ENCODE assay signal across 8 cellular contexts in the genomic region with DNA sequence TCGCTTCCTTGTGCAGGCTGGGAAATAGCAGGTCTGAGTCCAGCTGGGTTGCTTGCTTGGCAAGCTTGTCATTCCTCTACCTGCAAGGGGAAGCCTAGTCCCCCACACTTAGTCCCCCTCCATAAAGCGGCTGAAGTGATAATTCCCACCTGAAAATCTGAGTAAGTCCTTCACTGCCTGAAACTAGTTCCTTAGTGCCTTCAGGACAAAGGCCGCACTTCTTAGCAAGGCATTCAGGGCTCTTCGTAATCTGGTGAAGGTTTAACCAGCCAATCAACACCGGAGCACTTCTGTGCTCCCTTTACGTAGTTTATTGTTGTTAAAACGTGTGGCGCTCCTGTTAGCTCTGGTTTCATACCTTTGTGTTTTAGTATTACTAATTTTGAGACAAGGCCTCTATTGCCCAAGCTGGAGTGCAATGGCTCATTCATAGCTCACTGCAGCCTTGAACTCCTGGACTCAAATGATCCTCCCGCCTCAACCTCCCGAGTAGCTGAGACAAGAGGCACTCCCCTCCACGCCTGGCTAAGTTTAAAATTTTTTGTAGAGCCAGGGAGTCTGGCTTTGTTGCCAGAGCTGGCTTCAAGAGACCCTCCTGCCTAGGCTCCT. TPM values are rescaled to one million over a fixed set of nuclear protein-coding genes. Genes with fewer than 3 reads are reported as not detected.
DNase-seq lines count a peak whose midpoint lies in the region; ATAC-seq and TF ChIP-seq lines count a peak whose summit lies in the region.

No MANE protein-coding gene starts in this region.

- no peak for TF ChIP-seq POLR2A in IMR-90 (IDR thresholded peaks at IDR 0.05; ENCODE audit: low read depth, low read length)

- H3K9me1 ChIP-seq in IMR-90 (ENCODE audit: insufficient read depth, low read length) = 0 out of 2 replicates have a peak, but pooled peaks cover 12% of the 10 kb centered on the region

- H3K27ac Mint-ChIP-seq in CD4-positive, alpha-beta T cell = peak overlapping the region; percentile 94
- peak overlapping the region; percentile 91 to 95 for H3K27ac Mint-ChIP-seq in natural killer cell

- intact Hi-C loops in CD4-positive, alpha-beta T cell (cut with DNase I, micrococcal nuclease) = loop anchor here (2.0 to 5.0 kb wide), 5 partner anchors 21 to 52 kb away; a partner anchor contains a TSS
- intact Hi-C loops in IMR-90 (cut with micrococcal nuclease) = no loop called here
- intact Hi-C loops in colonic mucosa (cut with DNase I) = no loop called here
- intact Hi-C loops in natural killer cell (cut with micrococcal nuclease) = loop anchor here (1.0 to 2.0 kb wide), 3 partner anchors 21 to 48 kb away; a partner anchor contains a TSS

- peak overlapping the region; percentile 96 for H3K14ac ChIP-seq in IMR-90 (replicated peaks; ENCODE audit: low read depth, low read length)

- POLR2A ChIA-PET in CD4-positive, alpha-beta T cell (lab: Charles Lee) = interaction anchor here (0.9 to 2.2 kb wide), 8 partner anchors 41 to 191 kb away, joined by 3 to 7 read pairs (median 4); a partner anchor contains a TSS
- POLR2A ChIA-PET in IMR-90 (lab: Charles Lee; ENCODE audit: unreplicated experiment) = no interaction called here

- H2BK15ac ChIP-seq in IMR-90 (ENCODE audit: low read depth, low read length) = no peak overlapping the region

- DNase-seq in CD4-positive, alpha-beta T cell = no peak
- DNase-seq in IMR-90 (no peak), colonic mucosa (peak; percentile 58), natural killer cell (no peak), NCI-H2081 treated with DMSO at 0.1 percent for 48 hours (lab: John Stamatoyannopoulos, UW) (no peak), HuH-7.5 (ENCODE audit: low spot score) (no peak)

- peak overlapping the region; percentile 82 for H3K27ac ChIP-seq in CD4-positive, alpha-beta T cell (ENCODE audit: low read depth, low read length)
- peak overlapping the region; percentile 89 for H3K27ac ChIP-seq in IMR-90 (ENCODE audit: insufficient read depth, low read length)
- peak overlapping the region; percentile 93 for H3K27ac ChIP-seq in colonic mucosa

- dilution Hi-C loops in IMR-90 (cut with HindIII; ENCODE audit: low sequenced_read_pairs, unreplicated experiment) = no loop called here

- H3K27me3 ChIP-seq in CD4-positive, alpha-beta T cell (ENCODE audit: control insufficient read depth, insufficient read depth, low read length) = no peaks in the 10 kb centered on the region
- no peaks in the 10 kb centered on the region for H3K27me3 ChIP-seq in IMR-90 (ENCODE audit: control insufficient read depth, insufficient read depth, low read length)
- H3K27me3 ChIP-seq in colonic mucosa = no peaks in the 10 kb centered on the region

- no peaks in the 10 kb centered on the region for H3K27me3 Mint-ChIP-seq in CD4-positive, alpha-beta T cell
- H3K27me3 Mint-ChIP-seq in natural killer cell (ENCODE audit: low read depth in 2 of 2) = no peaks in the 10 kb centered on the region

- no peak for ATAC-seq in CD4-positive, alpha-beta T cell (ENCODE audit: poor library complexity)
- ATAC-seq in IMR-90 (ENCODE audit: low read depth) (no peak), natural killer cell (no peak), HG02981 (IDR thresholded peaks at IDR 0.05; ENCODE audit: unreplicated experiment) (no peak), HG02938 (IDR thresholded peaks at IDR 0.05; ENCODE audit: unreplicated experiment) (no peak)

- H3K4me2 ChIP-seq in IMR-90 (ENCODE audit: low read depth, low read length) = peak overlapping the region; percentile 95

- in situ Hi-C loops in IMR-90 (cut with MboI; ENCODE audit: low sequenced_read_pairs) = no loop called here

- peak overlapping the region; percentile 88 for H3K4ac ChIP-seq in IMR-90 (ENCODE audit: low read depth, low read length)

- TF ChIP-seq RAD21 in IMR-90 (IDR thresholded peaks at IDR 0.05; ENCODE audit: low read length) = no peak

- no CpG with 5 or more reads among the region's 11 CpGs for WGBS in IMR-90 (ENCODE audit: extremely low coverage in 2 of 2, insufficient read length in 1 of 2), 2 experiments

- peak overlapping the region; percentile 96 for H3K9ac ChIP-seq in IMR-90 (ENCODE audit: low read depth, low read length)
- peak overlapping the region; percentile 100 for H3K9ac ChIP-seq in colonic mucosa (ENCODE audit: low read depth in 2 of 2, low read length in 2 of 2)

- peaks cover 15% of the 10 kb centered on the region for H3K36me3 Mint-ChIP-seq in CD4-positive, alpha-beta T cell (ENCODE audit: low read depth)
- H3K36me3 Mint-ChIP-seq in natural killer cell = no peaks in the 10 kb centered on the region

- TF ChIP-seq CTCF in CD4-positive, alpha-beta T cell (IDR thresholded peaks at IDR 0.05) = no peak
- TF ChIP-seq CTCF in IMR-90 (conservative IDR thresholded peaks at IDR 0.05; ENCODE audit: low read depth, low read length) (no peak), colonic mucosa (IDR thresholded peaks at IDR 0.05) (no peak), natural killer cell (IDR thresholded peaks at IDR 0.05) (no peak)

- CTCF ChIA-PET in CD4-positive, alpha-beta T cell (lab: Charles Lee) = interaction anchor here (1.7 to 1.9 kb wide), 2 partner anchors 10 to 77 kb away, joined by 7 to 10 read pairs; no protein-coding TSS in a partner anchor
- CTCF ChIA-PET in IMR-90 (lab: Yijun Ruan, JAX) = no interaction called here

- no peaks in the 10 kb centered on the region for H3K9me3 Mint-ChIP-seq in CD4-positive, alpha-beta T cell
- H3K9me3 Mint-ChIP-seq in natural killer cell = no peaks in the 10 kb centered on the region

- peak overlapping the region; percentile 99 for H2AFZ ChIP-seq in IMR-90 (replicated peaks; ENCODE audit: low read length, poor library complexity)

- H4K5ac ChIP-seq in IMR-90 (ENCODE audit: low read depth, low read length) = peak overlapping the region; percentile 93; the same call in 1 of the 2 replicates

- H3K23ac ChIP-seq in IMR-90 (ENCODE audit: low read depth, low read length) = peak overlapping the region; percentile 63; the same call in 1 of the 2 replicates

- H3K36me3 ChIP-seq in IMR-90 (ENCODE audit: control insufficient read depth, insufficient read depth, low read length) = no peaks in the 10 kb centered on the region
- no peaks in the 10 kb centered on the region for H3K36me3 ChIP-seq in colonic mucosa

- H2AK9ac ChIP-seq in IMR-90 (replicated peaks; ENCODE audit: low read depth, low read length, poor library complexity) = peak overlapping the region; percentile 98

- H4K91ac ChIP-seq in IMR-90 (ENCODE audit: insufficient read depth, low read depth, low read length) = peak overlapping the region; percentile 74; the same call in 1 of the 2 replicates

- H2BK120ac ChIP-seq in IMR-90 (ENCODE audit: low read depth, low read length) = no peak overlapping the region

- BruUV-seq in IMR-90 (replicated peaks; lab: Mats Ljungman, UMichigan) = TSS peak; percentile 44

- H3K79me1 ChIP-seq in IMR-90 (ENCODE audit: low read depth in 1 of 2, low read length in 2 of 2) = peaks cover 11 to 50% of the 10 kb centered on the region in 2 experiments

- H3K4me1 Mint-ChIP-seq in CD4-positive, alpha-beta T cell (ENCODE audit: low read depth) = peaks cover 39% of the 10 kb centered on the region
- H3K4me1 Mint-ChIP-seq in natural killer cell = peaks cover 28 to 31% of the 10 kb centered on the region in 2 donors

- peak overlapping the region; percentile 97 for H4K8ac ChIP-seq in IMR-90 (ENCODE audit: low read depth in 2 of 2, low read length in 2 of 2)

- H3K4me3 ChIP-seq in IMR-90 (ENCODE audit: insufficient read depth, low read depth, low read length) = peak overlapping the region; percentile 100
- H3K4me3 ChIP-seq in colonic mucosa = peak overlapping the region; percentile 96

- H2BK5ac ChIP-seq in IMR-90 (ENCODE audit: low read depth, low read length, poor library complexity, severe bottlenecking) = peak overlapping the region; percentile 74

- H3K4me1 ChIP-seq in IMR-90 (ENCODE audit: control insufficient read depth, insufficient read depth, low read length) (peaks cover 9% of the 10 kb centered on the region), colonic mucosa (peaks cover 11% of the 10 kb centered on the region)

- no peak overlapping the region for H3K18ac ChIP-seq in IMR-90 (ENCODE audit: low read depth, low read length)

- no peak overlapping the region for H2BK20ac ChIP-seq in IMR-90 (ENCODE audit: low read depth, low read length)

- H2AK5ac ChIP-seq in IMR-90 (ENCODE audit: low read depth, low read length) = peak overlapping the region; percentile 56

- no peaks in the 10 kb centered on the region for H3K9me3 ChIP-seq in CD4-positive, alpha-beta T cell (ENCODE audit: control insufficient read depth, low read length)
- H3K9me3 ChIP-seq in IMR-90 (ENCODE audit: control insufficient read depth, insufficient read depth, low read length) (no peaks in the 10 kb centered on the region), colonic mucosa (no peaks in the 10 kb centered on the region)

- H4K20me1 ChIP-seq in IMR-90 (ENCODE audit: insufficient read depth, low read length) = peaks cover 25% of the 10 kb centered on the region

- peak overlapping the region; percentile 98 for H3K4me3 Mint-ChIP-seq in CD4-positive, alpha-beta T cell
- peak overlapping the region; percentile 96 for H3K4me3 Mint-ChIP-seq in natural killer cell

- H3K56ac ChIP-seq in IMR-90 (ENCODE audit: extremely low read depth, insufficient read depth, low read length) = peak overlapping the region; percentile 74

RNA-seq across cellular contexts. Expression of a gene that starts 0.8 kb away (rescaled TPM):
- total RNA-seq in CD4-positive, alpha-beta T cell = 10 to 100 TPM; 11.4 to 13.3 TPM
- 10.3 and 11.5 TPM in 2 replicates for total RNA-seq in IMR-90 (2012; rRNA removed)
- polyA plus RNA-seq in IMR-90 (2012; rRNA removed) = 26.5 and 26.7 TPM in 2 replicates
- 14.3 and 32.1 TPM in 2 replicates for polyA plus RNA-seq in IMR-90 (2012; cell fraction: cytosol; rRNA removed)
- 18.0 and 37.0 TPM in 2 replicates for polyA plus RNA-seq in IMR-90 (2012; cell fraction: nucleus; rRNA removed; ENCODE audit: low replicate concordance)
- 10 to 100 TPM; 24.5 to 34.7 TPM for total RNA-seq in colonic mucosa
- 10 to 100 TPM; 16.8 to 24.7 (median 19.5) TPM for total RNA-seq in natural killer cell

RNA-seq across cellular contexts. Expression of a gene that starts 9.2 kb away (rescaled TPM):
- total RNA-seq in CD4-positive, alpha-beta T cell = 1 to 10 TPM; 2.9 to 4.4 TPM
- not detected in 2 replicates for total RNA-seq in IMR-90 (2012; rRNA removed)
- polyA plus RNA-seq in IMR-90 (2012; rRNA removed) = 0.27 and 0.32 TPM in 2 replicates
- 0.09 and 0.14 TPM in 2 replicates for polyA plus RNA-seq in IMR-90 (2012; cell fraction: cytosol; rRNA removed)
- 3.2 and 5.5 TPM in 2 replicates for polyA plus RNA-seq in IMR-90 (2012; cell fraction: nucleus; rRNA removed; ENCODE audit: low replicate concordance)
- under 1 TPM; 0.93 to 0.96 TPM for total RNA-seq in colonic mucosa
- total RNA-seq in natural killer cell = 1 to 10 TPM in 1 of 3 donors, under 1 TPM in 1, not detected in 1; 0.70 to 1.3 TPM

RNA-seq across cellular contexts. Expression of a gene that starts 21.0 kb away (rescaled TPM):
- total RNA-seq in CD4-positive, alpha-beta T cell = 100 to 1,000 TPM; 134 to 145 TPM
- 33.2 and 34.2 TPM in 2 replicates for total RNA-seq in IMR-90 (2012; rRNA removed)
- polyA plus RNA-seq in IMR-90 (2012; rRNA removed) = 64.0 and 66.1 TPM in 2 replicates
- polyA plus RNA-seq in IMR-90 (2012; cell fraction: cytosol; rRNA removed) = 30.7 and 38.1 TPM in 2 replicates
- 226 and 471 TPM in 2 replicates for polyA plus RNA-seq in IMR-90 (2012; cell fraction: nucleus; rRNA removed; ENCODE audit: low replicate concordance)
- total RNA-seq in colonic mucosa = 10 to 100 TPM; 58.6 to 96.5 TPM
- 100 to 1,000 TPM in 2 of 3 donors, 10 to 100 TPM in 1; 91.9 to 111 (median 105) TPM for total RNA-seq in natural killer cell

RNA-seq across cellular contexts. Expression of a gene that starts 37.8 kb away (rescaled TPM):
- total RNA-seq in CD4-positive, alpha-beta T cell = 10 to 100 TPM; 18.3 to 19.5 TPM
- 0.18 and 0.28 TPM in 2 replicates for total RNA-seq in IMR-90 (2012; rRNA removed)
- 0.89 and 1.1 TPM in 2 replicates for polyA plus RNA-seq in IMR-90 (2012; rRNA removed)
- 0.49 and 1.1 TPM in 2 replicates for polyA plus RNA-seq in IMR-90 (2012; cell fraction: cytosol; rRNA removed)
- polyA plus RNA-seq in IMR-90 (2012; cell fraction: nucleus; rRNA removed; ENCODE audit: low replicate concordance) = 5.0 and 13.4 TPM in 2 replicates
- total RNA-seq in colonic mucosa = 1 to 10 TPM in 1 of 2 donors, under 1 TPM in 1; 0.64 to 2.2 TPM
- 10 to 100 TPM; 14.3 to 17.2 (median 15.0) TPM for total RNA-seq in natural killer cell

RNA-seq across cellular contexts. Expression of a gene that starts 42.8 kb away (rescaled TPM):
- total RNA-seq in CD4-positive, alpha-beta T cell = 10 to 100 TPM; 68.7 to 71.6 TPM
- total RNA-seq in IMR-90 (2012; rRNA removed) (25.6 and 28.7 TPM in 2 replicates), colonic mucosa (100 to 1,000 TPM; 120 to 124 TPM), natural killer cell (100 to 1,000 TPM; 237 to 247 (median 243) TPM)
- polyA plus RNA-seq in IMR-90 (2012; rRNA removed) = 36.7 and 50.5 TPM in 2 replicates
- polyA plus RNA-seq in IMR-90 (2012; cell fraction: cytosol; rRNA removed) = 69.8 and 71.1 TPM in 2 replicates
- 27.2 and 55.0 TPM in 2 replicates for polyA plus RNA-seq in IMR-90 (2012; cell fraction: nucleus; rRNA removed; ENCODE audit: low replicate concordance)

Comparison
In these comparisons a context has a peak if more than half of its experiments do, and no peak if none do; other contexts are left out.
1. intact Hi-C loops: an anchor here in CD4-positive, alpha-beta T cell (2.0 to 5.0 kb wide) and natural killer cell (1.0 to 2.0 kb wide); none called in IMR-90 and colonic mucosa.